ENCODE assay signal across 22 cellular contexts in the genomic region with DNA sequence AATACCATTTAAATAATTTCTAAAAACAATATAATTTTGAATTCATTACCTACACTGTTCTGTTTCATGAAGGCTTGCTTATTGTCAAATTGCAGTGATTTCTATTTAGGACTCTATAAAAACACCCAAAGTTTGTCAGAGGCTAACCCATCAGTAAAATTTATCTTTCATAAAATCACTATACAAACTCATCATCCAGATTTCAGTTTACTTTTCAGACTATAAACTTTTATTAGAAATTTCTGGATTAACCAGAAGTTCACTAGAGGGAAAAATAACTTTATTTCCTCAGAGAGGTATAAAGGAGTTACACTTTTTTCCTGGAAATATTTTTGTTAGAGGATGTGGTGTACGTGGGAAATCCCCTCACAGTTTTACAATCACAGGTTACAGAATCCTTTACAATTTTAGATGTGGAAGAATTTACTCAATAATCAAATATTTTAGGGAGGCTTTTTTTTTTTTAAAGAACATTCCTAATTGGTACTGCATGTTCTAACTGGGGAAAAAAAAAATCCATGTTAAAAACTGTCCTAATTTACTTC.
DNase-seq lines count a peak whose midpoint lies in the region; ATAC-seq and TF ChIP-seq lines count a peak whose summit lies in the region.
"Had no signal": no experiment of that assay in that cellular context is flagged by ENCODE, and none has a peak within 500 bp of the region (broad histone marks: within the 10 kb centered on the region; RNA-seq: fewer than 3 reads in every experiment).

No MANE protein-coding gene starts in this region.

- no peak overlapping the region for H2BK120ac ChIP-seq in mesendoderm (ENCODE audit: low read depth, low read length)

- H3K23ac ChIP-seq in mesendoderm (ENCODE audit: low read length): no peak overlapping the region

- CTCF ChIA-PET in activated CD4-positive, alpha-beta T cell treated with anti-CD3 and anti-CD28 coated beads for 36 hours (lab: Charles Lee): no interaction called here

- H3K36me3 Mint-ChIP-seq in activated naive CD8-positive, alpha-beta T cell treated with anti-CD3 and anti-CD28 coated beads for 36 hours: peaks cover 42% of the 10 kb centered on the region
- peaks cover 17% of the 10 kb centered on the region for H3K36me3 Mint-ChIP-seq in activated CD4-positive, alpha-beta T cell treated with anti-CD3 and anti-CD28 coated beads for 36 hours (ENCODE audit: low read depth)

- H3K9ac ChIP-seq in mesendoderm (ENCODE audit: low read length): no peak overlapping the region
- H3K9ac ChIP-seq: parathyroid adenoma had no signal

- intact Hi-C loops in activated CD4-positive, alpha-beta T cell treated with anti-CD3 and anti-CD28 coated beads for 36 hours (cut with DNase I, micrococcal nuclease): loop anchor here in 1 of 2 experiments (5.0 kb wide), 1 partner anchor 83 kb away; no protein-coding TSS in a partner anchor

- no peaks in the 10 kb centered on the region for H3K27me3 ChIP-seq in mesendoderm (ENCODE audit: insufficient read depth, low read length, poor library complexity)

- H3K4me1 ChIP-seq in mesendoderm (ENCODE audit: control insufficient read depth, low read depth, low read length): peaks cover 3% of the 10 kb centered on the region
- H3K4me1 ChIP-seq: parathyroid adenoma had no signal

- no peak overlapping the region for H2AK5ac ChIP-seq in mesendoderm (ENCODE audit: low read length)

- no peak overlapping the region for H3K18ac ChIP-seq in mesendoderm (ENCODE audit: low read length)

- no peak overlapping the region for H3K4me2 ChIP-seq in mesendoderm (ENCODE audit: low read length)

- peak overlapping the region; percentile 86 for H3K27ac Mint-ChIP-seq in activated naive CD8-positive, alpha-beta T cell treated with anti-CD3 and anti-CD28 coated beads for 36 hours
- no peak overlapping the region for H3K27ac Mint-ChIP-seq in activated CD4-positive, alpha-beta T cell treated with anti-CD3 and anti-CD28 coated beads for 36 hours

- no peak overlapping the region for H3K4ac ChIP-seq in mesendoderm (ENCODE audit: low read depth, low read length)

- H3K79me2 ChIP-seq in mesendoderm (ENCODE audit: control insufficient read depth, insufficient read depth, low read length): no peaks in the 10 kb centered on the region
- H3K79me2 ChIP-seq: parathyroid adenoma had no signal

- no peak for DNase-seq in activated CD4-positive, CD25-positive, alpha-beta regulatory T cell (lab: John Stamatoyannopoulos, UW)
- DNase-seq in LNCaP clone FGC (ENCODE audit: low read depth) (peak; percentile 72), omental fat pad (ENCODE audit: low spot score) (no peak), mesendoderm (no peak)
- DNase-seq in activated naive CD8-positive, alpha-beta T cell treated with anti-CD3 and anti-CD28 coated beads for 36 hours: no peak
- no peak for DNase-seq in activated CD4-positive, alpha-beta T cell treated with anti-CD3 and anti-CD28 coated beads for 36 hours
- DNase-seq: activated CD8-positive, alpha-beta memory T cell treated with anti-CD3 and anti-CD28 coated beads, Interleukin-2, amount 50 U/mL, for 48 hours; aorta; DMS79; NCI-H1048; NCI-H526 treated with DMSO at 0.1 percent for 48 hours; OCI-M1; stimulated activated CD4-positive, alpha-beta T cell treated with anti-CD3 and anti-CD28 coated beads, Interleukin-4, amount 100 ng/mL, for 4 hours; trophoblast cell; WERI-Rb-1 had no signal

- no peak overlapping the region for H4K5ac ChIP-seq in mesendoderm (ENCODE audit: low read length)

- H3K4me3 ChIP-seq in LNCaP clone FGC (ENCODE audit: low read depth, low read length): no peak overlapping the region
- H3K4me3 ChIP-seq in mesendoderm (ENCODE audit: low read length): no peak overlapping the region

- no peak overlapping the region for H2BK5ac ChIP-seq in mesendoderm (ENCODE audit: low read length)

- no peak overlapping the region for H4K8ac ChIP-seq in mesendoderm (ENCODE audit: low read depth, low read length)

- no peak for TF ChIP-seq CTCF in LNCaP clone FGC (IDR thresholded peaks at IDR 0.05; ENCODE audit: control insufficient read depth, extremely low read depth, insufficient read depth)
- no peak for TF ChIP-seq CTCF in omental fat pad (IDR thresholded peaks at IDR 0.05)

- H3K27ac ChIP-seq in mesendoderm (ENCODE audit: low read depth, low read length): no peak overlapping the region
- H3K27ac ChIP-seq: 22Rv1, parathyroid adenoma, WERI-Rb-1 had no signal

- H3K9me3 Mint-ChIP-seq in activated naive CD8-positive, alpha-beta T cell treated with anti-CD3 and anti-CD28 coated beads for 36 hours: peaks cover 7% of the 10 kb centered on the region
- H3K9me3 Mint-ChIP-seq in activated CD4-positive, alpha-beta T cell treated with anti-CD3 and anti-CD28 coated beads for 36 hours (ENCODE audit: low read depth): no peaks in the 10 kb centered on the region
- H3K9me3 Mint-ChIP-seq: CD14-positive monocyte, IgD-negative memory B cell had no signal

- H2BK15ac ChIP-seq in mesendoderm (replicated peaks; ENCODE audit: low read depth): no peak overlapping the region

- H3K4me3 Mint-ChIP-seq in activated naive CD8-positive, alpha-beta T cell treated with anti-CD3 and anti-CD28 coated beads for 36 hours: no peak overlapping the region
- no peak overlapping the region for H3K4me3 Mint-ChIP-seq in activated CD4-positive, alpha-beta T cell treated with anti-CD3 and anti-CD28 coated beads for 36 hours
- H3K4me3 Mint-ChIP-seq: CD14-positive monocyte had no signal

- peaks cover 40% of the 10 kb centered on the region for H3K4me1 Mint-ChIP-seq in activated naive CD8-positive, alpha-beta T cell treated with anti-CD3 and anti-CD28 coated beads for 36 hours
- H3K4me1 Mint-ChIP-seq in activated CD4-positive, alpha-beta T cell treated with anti-CD3 and anti-CD28 coated beads for 36 hours: peaks cover 29% of the 10 kb centered on the region
- H3K4me1 Mint-ChIP-seq: CD14-positive monocyte had no signal

- no peaks in the 10 kb centered on the region for H3K79me1 ChIP-seq in mesendoderm (ENCODE audit: low read length)

- H3K36me3 ChIP-seq in mesendoderm (ENCODE audit: control insufficient read depth, insufficient read depth, low read length): no peaks in the 10 kb centered on the region

- H3K56ac ChIP-seq in mesendoderm (ENCODE audit: low read length): no peak overlapping the region

- H3K27me3 Mint-ChIP-seq in activated naive CD8-positive, alpha-beta T cell treated with anti-CD3 and anti-CD28 coated beads for 36 hours: no peaks in the 10 kb centered on the region
- no peaks in the 10 kb centered on the region for H3K27me3 Mint-ChIP-seq in activated CD4-positive, alpha-beta T cell treated with anti-CD3 and anti-CD28 coated beads for 36 hours
- H3K27me3 Mint-ChIP-seq: IgD-negative memory B cell had no signal

- POLR2A ChIA-PET in activated CD4-positive, alpha-beta T cell treated with anti-CD3 and anti-CD28 coated beads for 36 hours (lab: Charles Lee): no interaction called here

- ATAC-seq in activated CD4-positive, CD25-positive, alpha-beta regulatory T cell treated with anti-CD3 and anti-CD28 coated beads, Interleukin-2, amount 50 U/mL, for 24 hours: peak; percentile 50 to 56
- ATAC-seq in omental fat pad (ENCODE audit: low FRiP score) (peak; percentile 63), HG03108 (IDR thresholded peaks at IDR 0.05; ENCODE audit: unreplicated experiment) (no peak)
- ATAC-seq in activated CD4-positive, alpha-beta T cell treated with anti-CD3 and anti-CD28 coated beads for 36 hours: no peak
- ATAC-seq: SK-N-SH treated with all-trans-retinoic acid at 6 μM for 48 hours had no signal

- WGBS in mesendoderm (ENCODE audit: extremely low coverage, insufficient coverage, low lambda C conversion rate): no CpG with 5 or more reads among the region's 1 CpG

Comparison
In these comparisons a context has a peak if more than half of its experiments do, and no peak if none do; other contexts are left out.
1. ATAC-seq: peak in activated CD4-positive, CD25-positive, alpha-beta regulatory T cell treated with anti-CD3 and anti-CD28 coated beads, Interleukin-2, amount 50 U/mL, for 24 hours (2 of 2) and omental fat pad (single experiment); none in activated CD4-positive, alpha-beta T cell treated with anti-CD3 and anti-CD28 coated beads for 36 hours (single experiment) and HG03108 (single experiment).